18 cellular contexts compared by ENCODE assay signal in genomic region chr6:72175936-72176335, GRCh38.
DNase-seq lines count a peak whose midpoint lies in the region; ATAC-seq and TF ChIP-seq lines count a peak whose summit lies in the region.
"Had no signal": no experiment of that assay in that cellular context is flagged by ENCODE, and none has a peak within 500 bp of the region (broad histone marks: within the 10 kb centered on the region; RNA-seq: fewer than 3 reads in every experiment).

No MANE protein-coding gene starts in this region.

- POLR2A ChIA-PET in AG04450 (lab: Yijun Ruan, JAX): no interaction called here

- H3K27me3 ChIP-seq in AG04450 (ENCODE audit: control insufficient read depth, insufficient read depth, low read length): no peaks in the 10 kb centered on the region
- H3K27me3 ChIP-seq: BE2C had no signal

- TF ChIP-seq CTCF in AG04450 (IDR thresholded peaks at IDR 0.05; ENCODE audit: low read depth, low read length): no peak
- no peak for TF ChIP-seq CTCF in fibroblast of the aortic adventitia (IDR thresholded peaks at IDR 0.05; ENCODE audit: insufficient read depth, low read length)

- no peaks in the 10 kb centered on the region for H3K9me3 ChIP-seq in AG04450 (ENCODE audit: control insufficient read depth, insufficient read depth, low read length)
- H3K9me3 ChIP-seq: BE2C had no signal

- H3K27ac ChIP-seq in AG04450 (ENCODE audit: low read depth, low read length): no peak overlapping the region
- H3K27ac ChIP-seq: C4-2B, HL-60 had no signal

- no peak for ATAC-seq in GM21447 (IDR thresholded peaks at IDR 0.05; ENCODE audit: unreplicated experiment)
- ATAC-seq in HG02840 (IDR thresholded peaks at IDR 0.05; ENCODE audit: low FRiP score, unreplicated experiment): no peak
- ATAC-seq: K562 had no signal

- peak; percentile 21 for DNase-seq in AG04450 (ENCODE audit: low read depth, low spot score)
- peak; percentile 50 for DNase-seq in NCI-H226
- DNase-seq in amniotic epithelial cell (ENCODE audit: low read depth): peak; percentile 33
- peak; percentile 35 for DNase-seq in fibroblast of the aortic adventitia (ENCODE audit: low read depth)
- DNase-seq in epidermal melanocyte (ENCODE audit: insufficient read length, low spot score): no peak
- no peak for DNase-seq in SKM-1 (lab: John Stamatoyannopoulos, UW; ENCODE audit: unreplicated experiment)
- DNase-seq: 8988T; ACHN; BE2C; CD4-positive, alpha-beta memory T cell; DMS153; DND-41; GDM1 had no signal

- CTCF ChIA-PET in AG04450 (lab: Charles Lee): no interaction called here

- H3K4me3 ChIP-seq in AG04450 (ENCODE audit: low read depth, low read length): no peak overlapping the region
- H3K4me3 ChIP-seq in fibroblast of the aortic adventitia (ENCODE audit: low read depth, low read length): no peak overlapping the region
- H3K4me3 ChIP-seq: K562 had no signal

Comparison
In these comparisons a context has a peak if more than half of its experiments do, and no peak if none do; other contexts are left out.
1. DNase-seq: peak in AG04450 (single experiment), NCI-H226 (single experiment), amniotic epithelial cell (single experiment) and fibroblast of the aortic adventitia (single experiment); none in epidermal melanocyte (single experiment) and SKM-1 (single experiment).